In the genomic region with DNA sequence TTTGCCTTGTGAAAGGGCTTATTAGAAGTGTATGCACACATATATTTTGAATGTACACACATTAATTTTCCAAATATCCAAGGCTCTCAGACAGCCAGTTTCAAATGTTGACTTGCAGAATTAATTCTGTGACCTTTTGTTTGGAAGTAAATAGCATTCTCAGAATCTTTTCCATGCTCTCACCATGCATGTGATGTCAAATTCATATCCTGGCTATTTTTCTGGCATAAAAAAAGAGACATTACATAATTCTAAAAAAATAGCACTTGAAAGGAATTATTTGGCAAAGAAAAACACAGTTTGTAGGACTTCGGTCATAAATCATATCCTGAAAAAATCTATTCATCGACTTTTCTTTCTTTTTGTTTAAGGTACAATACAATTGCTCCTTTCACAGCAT, we compare ENCODE assay signal across 17 cellular contexts.
DNase-seq lines count a peak whose midpoint lies in the region; ATAC-seq, FAIRE-seq and TF ChIP-seq lines count a peak whose summit lies in the region.
"Had no signal": no experiment of that assay in that cellular context is flagged by ENCODE, and none has a peak within 500 bp of the region (broad histone marks: within the 10 kb centered on the region; RNA-seq: fewer than 3 reads in every experiment).

No MANE protein-coding gene starts in this region.

- FAIRE-seq in urothelium cell line (lab: Jason Lieb, UNC): no peak

- H3K27ac ChIP-seq in lower lobe of right lung (peak overlapping the region; percentile 38), gastrocnemius medialis (peak overlapping the region in 2 of 4 donors; percentile 12 to 29)

- ATAC-seq in lower lobe of right lung (no peak), gastrocnemius medialis (peak; percentile 27 to 45)

- intact Hi-C loops in lower lobe of right lung (cut with DNase I): no loop called here
- intact Hi-C loops in gastrocnemius medialis (cut with DNase I; ENCODE audit: low total_unique reads): no loop called here

- H3K4me1 ChIP-seq in Loucy (ENCODE audit: insufficient read depth, low read length, poor library complexity, severe bottlenecking): peaks cover 3% of the 10 kb centered on the region
- H3K4me1 ChIP-seq in lower lobe of right lung: no peaks in the 10 kb centered on the region
- H3K4me1 ChIP-seq in gastrocnemius medialis: peaks cover 0 to 3% of the 10 kb centered on the region in 2 donors
- H3K4me1 ChIP-seq: BE2C had no signal

- H3K9me3 ChIP-seq in Loucy (ENCODE audit: insufficient read depth, low read depth, low read length): no peaks in the 10 kb centered on the region
- no peaks in the 10 kb centered on the region for H3K9me3 ChIP-seq in lower lobe of right lung
- H3K9me3 ChIP-seq in gastrocnemius medialis: no peaks in the 10 kb centered on the region
- H3K9me3 ChIP-seq: BE2C, HAP-1 had no signal

- H3K36me3 ChIP-seq in Loucy (ENCODE audit: insufficient read depth, low read length) (no peaks in the 10 kb centered on the region), lower lobe of right lung (no peaks in the 10 kb centered on the region), gastrocnemius medialis (no peaks in the 10 kb centered on the region)
- H3K36me3 ChIP-seq: BE2C, HAP-1 had no signal

- no peaks in the 10 kb centered on the region for H3F3A ChIP-seq in Loucy (ENCODE audit: low read depth)

- TF ChIP-seq POLR2A in gastrocnemius medialis (IDR thresholded peaks at IDR 0.05): no peak

- no peak overlapping the region for H3K9ac ChIP-seq in Loucy (ENCODE audit: low read depth, low read length, poor library complexity, severe bottlenecking)

- no peak overlapping the region for H3K4me2 ChIP-seq in Loucy (ENCODE audit: low read depth, low read length, poor library complexity, severe bottlenecking)

- H3K79me2 ChIP-seq in Loucy (ENCODE audit: insufficient read depth, low read length): no peaks in the 10 kb centered on the region

- DNase-seq in amniotic epithelial cell (ENCODE audit: low read depth) (peak; percentile 8), lower lobe of right lung (no peak), gastrocnemius medialis (no peak), urothelium cell line (ENCODE audit: low spot score) (no peak), HK-2 (ENCODE audit: unreplicated experiment) (no peak)
- no peak for DNase-seq in activated naive CD4-positive, alpha-beta T cell (lab: John Stamatoyannopoulos, UW)
- DNase-seq: BE2C; CD4-positive, alpha-beta T cell; DMS53; Kasumi-1; NCI-H1105 treated with DMSO at 0.1 percent for 48 hours; NCI-H187 treated with DMSO at 0.1 percent for 48 hours; NCI-H446 treated with DMSO at 0.1 percent for 48 hours; NCI-H748 treated with DMSO at 0.1 percent for 48 hours; SIG-M5 had no signal

- in situ Hi-C loops in gastrocnemius medialis (cut with MboI; ENCODE audit: low sequenced_read_pairs in 4 of 4): no loop called here

- H4K20me1 ChIP-seq in Loucy (ENCODE audit: insufficient read depth, low read length, poor library complexity, severe bottlenecking): no peaks in the 10 kb centered on the region

- no peaks in the 10 kb centered on the region for H3K9me2 ChIP-seq in Loucy (replicated peaks; ENCODE audit: low read depth, low read length)

- H2AFZ ChIP-seq in Loucy (ENCODE audit: low read length): 0 out of 2 replicates have a peak overlapping the region, but pooled peaks have one; percentile 46

- no peaks in the 10 kb centered on the region for H3K27me3 ChIP-seq in Loucy (ENCODE audit: insufficient read depth, low read length, poor library complexity, severe bottlenecking)
- H3K27me3 ChIP-seq in lower lobe of right lung (ENCODE audit: low read depth): no peaks in the 10 kb centered on the region
- H3K27me3 ChIP-seq in gastrocnemius medialis: no peaks in the 10 kb centered on the region

- TF ChIP-seq CTCF in Loucy (conservative IDR thresholded peaks at IDR 0.05; ENCODE audit: low read length): no peak
- TF ChIP-seq CTCF in lower lobe of right lung (IDR thresholded peaks at IDR 0.05): no peak
- no peak for TF ChIP-seq CTCF in gastrocnemius medialis (IDR thresholded peaks at IDR 0.05 in 4 of 5, conservative IDR thresholded peaks at IDR 0.05 in 1 of 5)

- H3K4me3 ChIP-seq in Loucy (ENCODE audit: low read length, poor library complexity, severe bottlenecking) (no peak overlapping the region), lower lobe of right lung (no peak overlapping the region), gastrocnemius medialis (no peak overlapping the region)
- H3K4me3 ChIP-seq: HAP-1 had no signal

Comparison
In these comparisons a context has a peak if more than half of its experiments do, and no peak if none do; other contexts are left out.
1. ATAC-seq: peak in gastrocnemius medialis (2 of 2); none in lower lobe of right lung (0 of 2).